ENCODE assay signal across 17 cellular contexts in genomic region chr4:5366421-5366820, GRCh38.
DNase-seq lines count a peak whose midpoint lies in the region; ATAC-seq and TF ChIP-seq lines count a peak whose summit lies in the region.
"Had no signal": no experiment of that assay in that cellular context is flagged by ENCODE, and none has a peak within 500 bp of the region (broad histone marks: within the 10 kb centered on the region; RNA-seq: fewer than 3 reads in every experiment).

No MANE protein-coding gene starts in this region.

- no peak overlapping the region for H3K4me2 ChIP-seq in osteoblast (ENCODE audit: insufficient read depth, low read length)

- intact Hi-C loops in activated CD4-positive, alpha-beta T cell treated with anti-CD3 and anti-CD28 coated beads for 36 hours (cut with DNase I, micrococcal nuclease) = no loop called here

- no peaks in the 10 kb centered on the region for H3K27me3 ChIP-seq in osteoblast (ENCODE audit: insufficient read depth, low read length)
- H3K27me3 ChIP-seq: pancreas, spleen had no signal

- H3K4me1 Mint-ChIP-seq in activated CD4-positive, alpha-beta T cell treated with anti-CD3 and anti-CD28 coated beads for 36 hours = no peaks in the 10 kb centered on the region
- H3K4me1 Mint-ChIP-seq: central memory CD8-positive, alpha-beta T cell; stimulated activated naive CD8-positive, alpha-beta T cell treated with anti-CD3 and anti-CD28 coated beads, Interleukin-15, amount 100 ng/mL, for 72 hours had no signal

- TF ChIP-seq CTCF in cardiac fibroblast (IDR thresholded peaks at IDR 0.05; ENCODE audit: low read depth, low read length) (no peak), osteoblast (IDR thresholded peaks at IDR 0.05; ENCODE audit: extremely low read depth, low read depth, low read length) (no peak)

- H3K36me3 ChIP-seq in osteoblast (ENCODE audit: insufficient read depth, low read length) = no peaks in the 10 kb centered on the region
- H3K36me3 ChIP-seq: pancreas, spleen had no signal

- no peaks in the 10 kb centered on the region for H3K9me3 ChIP-seq in osteoblast (ENCODE audit: low read depth, low read length)
- H3K9me3 ChIP-seq: pancreas had no signal

- POLR2A ChIA-PET in activated CD4-positive, alpha-beta T cell treated with anti-CD3 and anti-CD28 coated beads for 36 hours (lab: Charles Lee) = no interaction called here

- CTCF ChIA-PET in activated CD4-positive, alpha-beta T cell treated with anti-CD3 and anti-CD28 coated beads for 36 hours (lab: Charles Lee) = no interaction called here

- no peaks in the 10 kb centered on the region for H3K79me2 ChIP-seq in osteoblast (ENCODE audit: insufficient read depth, low read length)

- no peak for ATAC-seq in HG03469 (IDR thresholded peaks at IDR 0.05; ENCODE audit: unreplicated experiment)
- no peak for ATAC-seq in activated CD4-positive, alpha-beta T cell treated with anti-CD3 and anti-CD28 coated beads for 36 hours
- ATAC-seq: stimulated activated naive CD8-positive, alpha-beta T cell treated with anti-CD3 and anti-CD28 coated beads, Interleukin-15, amount 100 ng/mL, for 72 hours had no signal

- H3K4me3 ChIP-seq in cardiac fibroblast (replicated peaks in 1 of 2; ENCODE audit: low read depth in 2 of 2, low read length in 2 of 2) = no peak overlapping the region
- H3K4me3 ChIP-seq in osteoblast (ENCODE audit: insufficient read depth, low read length) = no peak overlapping the region
- H3K4me3 ChIP-seq: pancreas, spleen had no signal

- peaks cover 3% of the 10 kb centered on the region for H3K4me1 ChIP-seq in osteoblast (ENCODE audit: insufficient read depth, low read length)
- H3K4me1 ChIP-seq: pancreas, spleen had no signal

- H3K27me3 Mint-ChIP-seq in activated CD4-positive, alpha-beta T cell treated with anti-CD3 and anti-CD28 coated beads for 36 hours = no peaks in the 10 kb centered on the region
- H3K27me3 Mint-ChIP-seq: activated naive CD8-positive, alpha-beta T cell; central memory CD8-positive, alpha-beta T cell; stimulated activated naive CD8-positive, alpha-beta T cell treated with anti-CD3 and anti-CD28 coated beads, Interleukin-15, amount 100 ng/mL, for 72 hours had no signal

- H3K4me3 Mint-ChIP-seq in activated CD4-positive, alpha-beta T cell treated with anti-CD3 and anti-CD28 coated beads for 36 hours = no peak overlapping the region
- H3K4me3 Mint-ChIP-seq: activated naive CD8-positive, alpha-beta T cell; central memory CD8-positive, alpha-beta T cell; stimulated activated naive CD8-positive, alpha-beta T cell treated with anti-CD3 and anti-CD28 coated beads, Interleukin-15, amount 100 ng/mL, for 72 hours had no signal

- in situ Hi-C loops in Caki2 (cut with HindIII; ENCODE audit: low pct_unique_long_range_greater_than_20kb, low sequenced_read_pairs) = no loop called here

- H3K9me3 Mint-ChIP-seq in activated CD4-positive, alpha-beta T cell treated with anti-CD3 and anti-CD28 coated beads for 36 hours (ENCODE audit: low read depth) = peaks cover 2% of the 10 kb centered on the region
- H3K9me3 Mint-ChIP-seq: central memory CD8-positive, alpha-beta T cell had no signal

- peak overlapping the region; percentile 46 for H3K27ac ChIP-seq in osteoblast (ENCODE audit: low read depth, low read length)
- H3K27ac ChIP-seq: spleen had no signal

- H2AFZ ChIP-seq in osteoblast (ENCODE audit: low read length) = no peak overlapping the region

- no peaks in the 10 kb centered on the region for H4K20me1 ChIP-seq in osteoblast (ENCODE audit: insufficient read depth, low read length)

- peak; percentile 90 for DNase-seq in Caki2 (ENCODE audit: low read depth)
- DNase-seq in M059J (ENCODE audit: low read depth) = peak; percentile 97
- DNase-seq in cardiac fibroblast (ENCODE audit: low read depth in 2 of 2) = peak; percentile 2 to 7
- peak; percentile 31 for DNase-seq in osteoblast (ENCODE audit: insufficient read length, low spot score, missing footprints)
- DNase-seq in activated CD4-positive, alpha-beta T cell treated with anti-CD3 and anti-CD28 coated beads for 36 hours = no peak
- DNase-seq in midbrain (lab: John Stamatoyannopoulos, UW) = no peak
- no peak for DNase-seq in mucosa of gallbladder (ENCODE audit: low spot score)
- DNase-seq: activated CD4-positive, alpha-beta T cell treated with anti-CD3 and anti-CD28 coated beads for 4 hours; activated T-cell treated with anti-CD3 and anti-CD28 coated beads, Interleukin-2, amount 50 U/mL, for 1 hour; NCI-H2029; spleen; stimulated activated naive CD8-positive, alpha-beta T cell treated with anti-CD3 and anti-CD28 coated beads, Interleukin-15, amount 100 ng/mL, for 72 hours; T-helper 2 cell had no signal

- H3K27ac Mint-ChIP-seq in activated CD4-positive, alpha-beta T cell treated with anti-CD3 and anti-CD28 coated beads for 36 hours = no peak overlapping the region
- H3K27ac Mint-ChIP-seq: activated naive CD8-positive, alpha-beta T cell; stimulated activated naive CD8-positive, alpha-beta T cell treated with anti-CD3 and anti-CD28 coated beads, Interleukin-15, amount 100 ng/mL, for 72 hours had no signal

- H3K36me3 Mint-ChIP-seq in activated CD4-positive, alpha-beta T cell treated with anti-CD3 and anti-CD28 coated beads for 36 hours (ENCODE audit: low read depth) = no peaks in the 10 kb centered on the region
- H3K36me3 Mint-ChIP-seq: activated naive CD8-positive, alpha-beta T cell had no signal

Comparison
In these comparisons a context has a peak if more than half of its experiments do, and no peak if none do; other contexts are left out.
1. DNase-seq: peak in Caki2 (single experiment), M059J (single experiment), cardiac fibroblast (2 of 2) and osteoblast (single experiment); none in activated CD4-positive, alpha-beta T cell treated with anti-CD3 and anti-CD28 coated beads for 36 hours (single experiment), midbrain (single experiment) and mucosa of gallbladder (single experiment).